ENCODE assay signal across 29 cellular contexts in the genomic region with DNA sequence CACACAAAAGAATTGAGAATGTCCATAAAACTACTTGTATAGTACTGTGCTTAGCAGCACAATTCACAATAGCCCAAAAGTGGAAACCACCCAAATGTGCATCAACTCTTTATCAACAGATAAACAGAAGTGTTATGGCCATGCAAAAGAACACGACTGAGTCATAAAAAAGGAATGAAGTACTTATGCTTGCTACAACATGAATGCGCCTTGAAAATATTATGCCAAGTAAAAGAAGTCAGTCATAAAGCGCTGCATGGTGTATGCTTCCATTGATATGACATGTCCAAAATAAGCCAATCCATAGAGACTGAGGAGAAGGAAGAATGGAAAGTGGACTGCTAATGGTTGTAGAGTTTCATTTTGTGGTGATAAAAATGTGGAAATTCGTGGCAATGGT. TPM values are rescaled to one million over a fixed set of nuclear protein-coding genes. Genes with fewer than 3 reads are reported as not detected.
"Had no signal": no experiment of that assay in that cellular context is flagged by ENCODE, and none has a peak within 500 bp of the region (broad histone marks: within the 10 kb centered on the region; RNA-seq: fewer than 3 reads in every experiment).

No MANE protein-coding gene starts in this region.

- DNase-seq: dorsolateral prefrontal cortex; effector CD4-positive, alpha-beta T cell; foreskin melanocyte; glutamatergic neuron; heart right ventricle; hippocampal formation; immature natural killer cell; islet precursor cell; mesendoderm; midbrain; naive thymus-derived CD4-positive, alpha-beta T cell; stimulated activated CD4-positive, alpha-beta T cell treated with anti-CD3 and anti-CD28 coated beads, Interleukin-12 subunit alpha, Interleukin-12 subunit beta, amount 100 ng/mL, for 4 hours; stimulated activated CD4-positive, alpha-beta T cell treated with anti-CD3 and anti-CD28 coated beads, Interleukin-1b, Interleukin-23, amount 100 ng/mL, for 48 hours; stimulated activated CD4-positive, alpha-beta T cell treated with anti-CD3 and anti-CD28 coated beads, Interleukin-4, amount 100 ng/mL, for 1 hour; stimulated activated CD8-positive, alpha-beta memory T cell treated with anti-CD3 and anti-CD28 coated beads, Interleukin-4, amount 100 ng/mL, for 48 hours; stimulated activated naive CD4-positive, alpha-beta T cell; stomach; tibial artery had no signal

- H3K9ac ChIP-seq: neural progenitor cell, parathyroid adenoma had no signal

- H3K27me3 Mint-ChIP-seq: progenitor cell of endocrine pancreas, type B pancreatic cell had no signal

- H2AFZ ChIP-seq: neural progenitor cell, parathyroid adenoma had no signal

- H3K36me3 ChIP-seq: esophagus muscularis mucosa, heart right ventricle, neural progenitor cell, right atrium auricular region, stomach, tibial artery had no signal

- H3K27me3 ChIP-seq: dorsolateral prefrontal cortex, esophagus muscularis mucosa, heart right ventricle, neural progenitor cell, right atrium auricular region, stomach, tibial artery had no signal

- H3K4me3 ChIP-seq: dorsolateral prefrontal cortex, esophagus muscularis mucosa, heart right ventricle, lung, neural progenitor cell, right atrium auricular region, smooth muscle cell, stomach, tibial artery had no signal

- ATAC-seq: heart right ventricle; naive thymus-derived CD4-positive, alpha-beta T cell; sciatic nerve had no signal

- H3K27ac ChIP-seq: dorsolateral prefrontal cortex, epithelial cell of prostate, esophagus muscularis mucosa, heart right ventricle, neural progenitor cell, parathyroid adenoma, right atrium auricular region, stomach, tibial artery had no signal

- H3K4me3 Mint-ChIP-seq: immature natural killer cell; naive thymus-derived CD4-positive, alpha-beta T cell; nephron; neural progenitor cell; type B pancreatic cell had no signal

- H3K4me2 ChIP-seq: neural progenitor cell, smooth muscle cell had no signal

- H3K4me1 ChIP-seq: esophagus muscularis mucosa, heart right ventricle, neural progenitor cell, parathyroid adenoma, right atrium auricular region, stomach, tibial artery had no signal

- H3K4me1 Mint-ChIP-seq: immature natural killer cell; naive thymus-derived CD4-positive, alpha-beta T cell; nephron; neural progenitor cell had no signal

- H3K36me3 Mint-ChIP-seq: immature natural killer cell; naive thymus-derived CD4-positive, alpha-beta T cell; type B pancreatic cell had no signal

- H3K9me3 Mint-ChIP-seq: type B pancreatic cell had no signal

- H3K27ac Mint-ChIP-seq: immature natural killer cell; naive thymus-derived CD4-positive, alpha-beta T cell; nephron; neural progenitor cell; progenitor cell of endocrine pancreas; type B pancreatic cell had no signal

- H3K79me2 ChIP-seq: parathyroid adenoma had no signal

RNA-seq across cellular contexts. Expression of a gene that starts 12.1 kb away (rescaled TPM):
- polyA plus RNA-seq: immature natural killer cell had no signal
